ENCODE assay signal across 17 cellular contexts in the genomic region with DNA sequence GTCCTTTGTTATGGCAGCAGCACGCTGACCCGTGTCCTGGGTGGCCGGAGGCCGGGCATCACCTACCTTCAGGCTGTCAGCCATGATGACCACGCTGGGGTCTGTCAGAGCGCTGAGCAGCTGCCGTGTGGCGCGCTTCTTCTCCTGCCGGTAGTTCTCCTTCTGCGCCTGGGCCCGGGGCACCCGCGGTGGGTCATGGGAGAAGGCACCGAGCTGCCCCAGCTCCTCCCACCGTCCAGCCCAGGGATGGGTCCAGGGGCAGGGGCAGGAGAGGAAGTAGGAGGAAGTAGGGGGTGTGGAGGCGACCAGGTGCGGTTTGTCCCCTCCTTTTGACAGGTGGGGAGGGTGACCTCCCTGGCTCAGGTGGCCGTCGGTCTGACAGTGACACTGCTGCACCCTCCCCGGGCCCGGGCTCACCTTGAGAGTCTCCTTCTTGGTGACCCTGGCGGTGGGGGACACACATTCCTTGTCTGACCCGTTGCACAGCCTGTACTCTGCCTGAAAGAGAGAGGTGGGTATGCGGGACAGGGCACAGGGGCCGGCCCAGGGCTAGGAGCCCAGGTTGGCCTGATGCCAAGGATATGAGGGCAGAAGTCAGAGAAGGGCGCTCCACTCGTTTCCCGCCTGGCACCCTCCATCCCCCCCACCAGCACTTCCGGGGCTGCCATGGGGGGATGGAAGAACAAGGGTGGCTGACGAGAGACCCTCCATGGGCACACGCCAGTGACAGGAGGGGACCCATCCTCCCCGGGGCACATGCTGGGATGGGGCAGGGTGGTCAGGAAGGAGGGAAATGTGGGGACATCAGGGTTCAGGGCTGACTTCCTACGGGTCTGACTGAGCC. TPM values are rescaled to one million over a fixed set of nuclear protein-coding genes. Genes with fewer than 3 reads are reported as not detected.
DNase-seq lines count a peak whose midpoint lies in the region; ATAC-seq and TF ChIP-seq lines count a peak whose summit lies in the region.
"Had no signal": no experiment of that assay in that cellular context is flagged by ENCODE, and none has a peak within 500 bp of the region (broad histone marks: within the 10 kb centered on the region; RNA-seq: fewer than 3 reads in every experiment).

No MANE protein-coding gene starts in this region.

- no peak overlapping the region for H2BK120ac ChIP-seq in IMR-90 (ENCODE audit: low read depth, low read length)

- H3K23ac ChIP-seq in IMR-90 (ENCODE audit: low read depth, low read length): no peak overlapping the region

- no peaks in the 10 kb centered on the region for H3K9me3 Mint-ChIP-seq in type B pancreatic cell
- H3K9me3 Mint-ChIP-seq: activated T-helper 17 cell treated with anti-CD3 and anti-CD28 coated beads, Interleukin-2, amount 50 U/mL, for 72 hours had no signal

- peaks cover 51% of the 10 kb centered on the region for H3K36me3 ChIP-seq in IMR-90 (ENCODE audit: control insufficient read depth, insufficient read depth, low read length)
- peaks cover 41 to 44% of the 10 kb centered on the region in 2 donors for H3K36me3 ChIP-seq in ascending aorta
- peaks cover 46% of the 10 kb centered on the region for H3K36me3 ChIP-seq in suprapubic skin

- no peak for ATAC-seq in IMR-90 (ENCODE audit: low read depth)
- no peak for ATAC-seq in left colon
- ATAC-seq: activated CD8-positive, alpha-beta T cell treated with anti-CD3 and anti-CD28 coated beads, Interleukin-2, amount 10 ng/mL, durations not matched to agents 7 days and 5 days; activated T-helper 17 cell treated with anti-CD3 and anti-CD28 coated beads, Interleukin-2, amount 50 U/mL, for 72 hours had no signal

- H3K14ac ChIP-seq in IMR-90 (replicated peaks; ENCODE audit: low read depth, low read length): no peak overlapping the region

- WGBS in IMR-90 (ENCODE audit: extremely low coverage in 2 of 2, insufficient read length in 1 of 2), 2 experiments: 93% methylated on average over 6 of the region's 34 CpGs; no CpG with 5 or more reads in 1 of the 2 experiments
- 90% methylated on average over 33 of the region's 34 CpGs for WGBS in suprapubic skin

- no peaks in the 10 kb centered on the region for H3K27me3 Mint-ChIP-seq in type B pancreatic cell
- H3K27me3 Mint-ChIP-seq: activated T-helper 17 cell treated with anti-CD3 and anti-CD28 coated beads, Interleukin-2, amount 50 U/mL, for 72 hours had no signal

- no peak for TF ChIP-seq EP300 in suprapubic skin (IDR thresholded peaks at IDR 0.05)

- H2AK5ac ChIP-seq in IMR-90 (ENCODE audit: low read depth, low read length): no peak overlapping the region

- H4K5ac ChIP-seq in IMR-90 (ENCODE audit: low read depth, low read length): no peak overlapping the region

- H2BK20ac ChIP-seq in IMR-90 (ENCODE audit: low read depth, low read length): no peak overlapping the region

- no peak overlapping the region for H2BK5ac ChIP-seq in IMR-90 (ENCODE audit: low read depth, low read length, poor library complexity, severe bottlenecking)

- H3K27me3 ChIP-seq in IMR-90 (ENCODE audit: control insufficient read depth, insufficient read depth, low read length) (no peaks in the 10 kb centered on the region), ascending aorta (no peaks in the 10 kb centered on the region), suprapubic skin (no peaks in the 10 kb centered on the region)
- H3K27me3 ChIP-seq: adrenal gland had no signal

- peak overlapping the region; percentile 40 for H2AFZ ChIP-seq in IMR-90 (replicated peaks; ENCODE audit: low read length, poor library complexity)

- H3K27ac ChIP-seq in IMR-90 (ENCODE audit: insufficient read depth, low read length) (no peak overlapping the region), ascending aorta (peak overlapping the region; percentile 84), suprapubic skin (no peak overlapping the region)
- H3K27ac ChIP-seq: adrenal gland, KMS-11 had no signal

- DNase-seq in IMR-90 (no peak), ascending aorta (ENCODE audit: low spot score in 2 of 2) (peak in 1 of 2 donors; percentile 61), left colon (peak; percentile 5 to 21), suprapubic skin (ENCODE audit: low spot score in 2 of 2) (peak; percentile 65 to 78), NCI-H128 (lab: John Stamatoyannopoulos, UW; ENCODE audit: unreplicated experiment) (no peak), NCI-H1694 treated with DMSO at 0.1 percent for 48 hours (lab: John Stamatoyannopoulos, UW) (no peak), type B pancreatic cell (ENCODE audit: extremely low spot score, unreplicated experiment) (no peak)
- DNase-seq: activated CD8-positive, alpha-beta T cell treated with anti-CD3 and anti-CD28 coated beads, Interleukin-2, amount 10 ng/mL, durations not matched to agents 7 days and 5 days; DMS153; HCEC 1CT; NCI-H1105 treated with DMSO at 0.1 percent for 48 hours; NCI-H774; nucleus accumbens; stimulated activated CD4-positive, alpha-beta T cell treated with anti-CD3 and anti-CD28 coated beads, Interleukin-2, amount 100 ng/mL, for 48 hours had no signal

- H3K4me1 Mint-ChIP-seq in type B pancreatic cell (ENCODE audit: unreplicated experiment): no peaks in the 10 kb centered on the region
- H3K4me1 Mint-ChIP-seq: activated T-helper 17 cell treated with anti-CD3 and anti-CD28 coated beads, Interleukin-2, amount 50 U/mL, for 72 hours had no signal

- no peak overlapping the region for H3K18ac ChIP-seq in IMR-90 (ENCODE audit: low read depth, low read length)

- H2AK9ac ChIP-seq in IMR-90 (replicated peaks; ENCODE audit: low read depth, low read length, poor library complexity): peak overlapping the region; percentile 47

- H3K27ac Mint-ChIP-seq in type B pancreatic cell: no peak overlapping the region
- H3K27ac Mint-ChIP-seq: activated CD8-positive, alpha-beta T cell treated with anti-CD3 and anti-CD28 coated beads, Interleukin-2, amount 10 ng/mL, durations not matched to agents 7 days and 5 days; activated T-helper 17 cell treated with anti-CD3 and anti-CD28 coated beads, Interleukin-2, amount 50 U/mL, for 72 hours had no signal

- H3K4me3 ChIP-seq in IMR-90 (ENCODE audit: insufficient read depth, low read depth, low read length) (no peak overlapping the region), ascending aorta (no peak overlapping the region), suprapubic skin (no peak overlapping the region)
- H3K4me3 ChIP-seq: adrenal gland had no signal

- CTCF ChIA-PET in IMR-90 (lab: Yijun Ruan, JAX): no interaction called here

- peaks cover 19% of the 10 kb centered on the region for H4K20me1 ChIP-seq in IMR-90 (ENCODE audit: insufficient read depth, low read length)

- H3K4me1 ChIP-seq in IMR-90 (ENCODE audit: control insufficient read depth, insufficient read depth, low read length) (peaks cover 6% of the 10 kb centered on the region), ascending aorta (peaks cover 18 to 19% of the 10 kb centered on the region in 2 donors), suprapubic skin (peaks cover 40% of the 10 kb centered on the region)

- H4K8ac ChIP-seq in IMR-90 (ENCODE audit: low read depth in 2 of 2, low read length in 2 of 2): no peak overlapping the region

- TF ChIP-seq CTCF in IMR-90 (conservative IDR thresholded peaks at IDR 0.05; ENCODE audit: low read depth, low read length): no peak
- TF ChIP-seq CTCF in ascending aorta (IDR thresholded peaks at IDR 0.05): no peak
- no peak for TF ChIP-seq CTCF in suprapubic skin (IDR thresholded peaks at IDR 0.05)
- TF ChIP-seq CTCF in type B pancreatic cell (conservative IDR thresholded peaks at IDR 0.05): no peak

- TF ChIP-seq POLR2A in IMR-90 (IDR thresholded peaks at IDR 0.05; ENCODE audit: low read depth, low read length) (no peak), suprapubic skin (IDR thresholded peaks at IDR 0.05) (no peak)

- peaks cover 0 to 9% of the 10 kb centered on the region in 2 experiments; a peak in 3 of 4 replicates for H3K79me1 ChIP-seq in IMR-90 (ENCODE audit: low read depth in 1 of 2, low read length in 2 of 2)

- no TSS peak for BruUV-seq in IMR-90 (replicated peaks; lab: Mats Ljungman, UMichigan)

- no peak overlapping the region for H3K4me2 ChIP-seq in IMR-90 (ENCODE audit: low read depth, low read length)
- H3K4me2 ChIP-seq: KMS-11 had no signal

- dilution Hi-C loops in IMR-90 (cut with HindIII; ENCODE audit: low sequenced_read_pairs, unreplicated experiment): no loop called here

- H3K4me3 Mint-ChIP-seq in type B pancreatic cell: no peak overlapping the region
- H3K4me3 Mint-ChIP-seq: activated CD8-positive, alpha-beta T cell treated with anti-CD3 and anti-CD28 coated beads, Interleukin-2, amount 10 ng/mL, durations not matched to agents 7 days and 5 days; activated T-helper 17 cell treated with anti-CD3 and anti-CD28 coated beads, Interleukin-2, amount 50 U/mL, for 72 hours had no signal

- in situ Hi-C loops in IMR-90 (cut with MboI; ENCODE audit: low sequenced_read_pairs): no loop called here

- TF ChIP-seq RAD21 in IMR-90 (IDR thresholded peaks at IDR 0.05; ENCODE audit: low read length): no peak

- H3K4ac ChIP-seq in IMR-90 (ENCODE audit: low read depth, low read length): no peak overlapping the region

- peaks cover 16% of the 10 kb centered on the region for H3K36me3 Mint-ChIP-seq in type B pancreatic cell

- H2BK15ac ChIP-seq in IMR-90 (ENCODE audit: low read depth, low read length): no peak overlapping the region

- H4K91ac ChIP-seq in IMR-90 (ENCODE audit: insufficient read depth, low read depth, low read length): no peak overlapping the region

- H3K9me1 ChIP-seq in IMR-90 (ENCODE audit: insufficient read depth, low read length): peaks cover 12% of the 10 kb centered on the region

- no peak overlapping the region for H3K56ac ChIP-seq in IMR-90 (ENCODE audit: extremely low read depth, insufficient read depth, low read length)

- H3K9me3 ChIP-seq in IMR-90 (ENCODE audit: control insufficient read depth, insufficient read depth, low read length) (no peaks in the 10 kb centered on the region), ascending aorta (no peaks in the 10 kb centered on the region), suprapubic skin (no peaks in the 10 kb centered on the region)
- H3K9me3 ChIP-seq: adrenal gland had no signal

- H3K9ac ChIP-seq in IMR-90 (ENCODE audit: low read depth, low read length): no peak overlapping the region
- H3K9ac ChIP-seq: KMS-11 had no signal

- POLR2A ChIA-PET in IMR-90 (lab: Charles Lee; ENCODE audit: unreplicated experiment): no interaction called here

- intact Hi-C loops in IMR-90 (cut with micrococcal nuclease): loop anchor here (5.0 kb wide), 1 partner anchor 40 kb away; no protein-coding TSS in a partner anchor
- intact Hi-C loops in ascending aorta (cut with DNase I): no loop called here
- intact Hi-C loops in left colon (cut with DNase I, micrococcal nuclease): no loop called here

TF ChIP-seq in IMR-90, 13 proteins besides CTCF, POLR2A, EP300 and RAD21 (continues in another document):
- TF ChIP-seq MAFK (IDR thresholded peaks at IDR 0.05; ENCODE audit: low read depth, low read length) (no peak), RCOR1 (IDR thresholded peaks at IDR 0.05; ENCODE audit: insufficient replicate concordance, low read length) (no peak)

RNA-seq across cellular contexts. Expression of a gene that starts 43.0 kb away (rescaled TPM):
- total RNA-seq in IMR-90 (2012; rRNA removed) (14.4 and 14.9 TPM in 2 replicates), ascending aorta (92.0 TPM), left colon (10 to 100 TPM; 36.8 to 48.7 TPM), suprapubic skin (10 to 100 TPM; 43.4 to 75.2 (median 56.8) TPM), type B pancreatic cell (ENCODE audit: low replicate concordance) (29.8 and 33.1 TPM in 2 replicates)
- 22.3 and 24.1 TPM in 2 replicates for polyA plus RNA-seq in IMR-90 (2012; rRNA removed)
- 14.5 and 18.6 TPM in 2 replicates for polyA plus RNA-seq in IMR-90 (2012; cell fraction: cytosol; rRNA removed)
- 66.7 and 137 TPM in 2 replicates for polyA plus RNA-seq in IMR-90 (2012; cell fraction: nucleus; rRNA removed; ENCODE audit: low replicate concordance)

Comparison
In these comparisons a context has a peak if more than half of its experiments do, and no peak if none do; other contexts are left out.
1. DNase-seq: peak in left colon (2 of 2) and suprapubic skin (2 of 2); none in IMR-90 (single experiment), NCI-H128 (single experiment), NCI-H1694 treated with DMSO at 0.1 percent for 48 hours (single experiment) and type B pancreatic cell (single experiment).
2. H3K27ac ChIP-seq: peak in ascending aorta (2 of 2); none in IMR-90 (single experiment) and suprapubic skin (single experiment).